Comparison of ENCODE assay signal across 1 cellular context in the genomic region with DNA sequence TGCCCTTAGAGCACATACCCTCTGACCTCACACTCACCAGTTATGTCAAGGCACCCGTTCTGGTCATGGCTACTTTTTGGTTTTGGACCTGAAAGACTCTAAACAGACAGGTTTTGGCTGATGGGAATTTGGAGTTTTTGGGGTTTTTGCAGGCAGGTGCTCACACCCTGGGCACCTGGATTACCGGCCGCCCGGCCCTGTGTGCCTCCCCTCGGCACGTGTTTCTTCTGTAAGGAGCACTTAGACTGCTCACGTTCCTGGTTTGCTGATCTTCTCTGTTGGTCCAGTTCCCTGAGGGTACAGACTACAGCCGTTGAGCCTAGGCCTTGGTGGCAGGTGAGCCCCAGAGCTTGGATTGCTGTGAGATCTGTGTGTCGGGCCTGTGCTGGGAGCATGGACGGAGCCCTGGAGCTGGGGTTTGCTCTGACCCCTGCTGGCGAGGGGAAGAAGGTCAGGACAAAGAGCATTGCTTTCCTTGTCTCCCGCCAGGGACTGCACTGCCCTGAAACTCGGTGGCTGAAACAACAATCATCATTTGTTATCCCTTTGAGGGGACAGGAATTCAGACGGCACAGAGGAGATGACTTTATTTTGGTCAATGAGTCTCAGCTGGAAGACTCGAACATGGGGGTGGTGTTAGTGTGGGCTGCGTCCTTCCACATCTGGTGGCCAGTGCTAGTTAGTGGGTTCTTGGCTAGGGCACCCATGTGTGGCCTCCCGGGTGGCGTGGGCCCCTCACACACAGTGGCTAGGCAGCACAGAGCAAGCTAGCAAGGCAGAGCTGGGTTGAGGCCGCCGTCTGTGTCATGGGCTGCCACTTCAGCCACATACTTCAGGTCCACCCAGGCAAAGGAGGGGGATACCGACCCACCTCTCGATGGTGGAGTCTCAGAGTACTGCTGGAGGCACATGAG.
TF ChIP-seq lines count a peak whose summit lies in the region.

No MANE protein-coding gene starts in this region.

TF ChIP-seq in GM23338, 12 proteins besides CTCF, POLR2A, EP300 and RAD21 (continued from another document):
- TF ChIP-seq, protein P1, sequence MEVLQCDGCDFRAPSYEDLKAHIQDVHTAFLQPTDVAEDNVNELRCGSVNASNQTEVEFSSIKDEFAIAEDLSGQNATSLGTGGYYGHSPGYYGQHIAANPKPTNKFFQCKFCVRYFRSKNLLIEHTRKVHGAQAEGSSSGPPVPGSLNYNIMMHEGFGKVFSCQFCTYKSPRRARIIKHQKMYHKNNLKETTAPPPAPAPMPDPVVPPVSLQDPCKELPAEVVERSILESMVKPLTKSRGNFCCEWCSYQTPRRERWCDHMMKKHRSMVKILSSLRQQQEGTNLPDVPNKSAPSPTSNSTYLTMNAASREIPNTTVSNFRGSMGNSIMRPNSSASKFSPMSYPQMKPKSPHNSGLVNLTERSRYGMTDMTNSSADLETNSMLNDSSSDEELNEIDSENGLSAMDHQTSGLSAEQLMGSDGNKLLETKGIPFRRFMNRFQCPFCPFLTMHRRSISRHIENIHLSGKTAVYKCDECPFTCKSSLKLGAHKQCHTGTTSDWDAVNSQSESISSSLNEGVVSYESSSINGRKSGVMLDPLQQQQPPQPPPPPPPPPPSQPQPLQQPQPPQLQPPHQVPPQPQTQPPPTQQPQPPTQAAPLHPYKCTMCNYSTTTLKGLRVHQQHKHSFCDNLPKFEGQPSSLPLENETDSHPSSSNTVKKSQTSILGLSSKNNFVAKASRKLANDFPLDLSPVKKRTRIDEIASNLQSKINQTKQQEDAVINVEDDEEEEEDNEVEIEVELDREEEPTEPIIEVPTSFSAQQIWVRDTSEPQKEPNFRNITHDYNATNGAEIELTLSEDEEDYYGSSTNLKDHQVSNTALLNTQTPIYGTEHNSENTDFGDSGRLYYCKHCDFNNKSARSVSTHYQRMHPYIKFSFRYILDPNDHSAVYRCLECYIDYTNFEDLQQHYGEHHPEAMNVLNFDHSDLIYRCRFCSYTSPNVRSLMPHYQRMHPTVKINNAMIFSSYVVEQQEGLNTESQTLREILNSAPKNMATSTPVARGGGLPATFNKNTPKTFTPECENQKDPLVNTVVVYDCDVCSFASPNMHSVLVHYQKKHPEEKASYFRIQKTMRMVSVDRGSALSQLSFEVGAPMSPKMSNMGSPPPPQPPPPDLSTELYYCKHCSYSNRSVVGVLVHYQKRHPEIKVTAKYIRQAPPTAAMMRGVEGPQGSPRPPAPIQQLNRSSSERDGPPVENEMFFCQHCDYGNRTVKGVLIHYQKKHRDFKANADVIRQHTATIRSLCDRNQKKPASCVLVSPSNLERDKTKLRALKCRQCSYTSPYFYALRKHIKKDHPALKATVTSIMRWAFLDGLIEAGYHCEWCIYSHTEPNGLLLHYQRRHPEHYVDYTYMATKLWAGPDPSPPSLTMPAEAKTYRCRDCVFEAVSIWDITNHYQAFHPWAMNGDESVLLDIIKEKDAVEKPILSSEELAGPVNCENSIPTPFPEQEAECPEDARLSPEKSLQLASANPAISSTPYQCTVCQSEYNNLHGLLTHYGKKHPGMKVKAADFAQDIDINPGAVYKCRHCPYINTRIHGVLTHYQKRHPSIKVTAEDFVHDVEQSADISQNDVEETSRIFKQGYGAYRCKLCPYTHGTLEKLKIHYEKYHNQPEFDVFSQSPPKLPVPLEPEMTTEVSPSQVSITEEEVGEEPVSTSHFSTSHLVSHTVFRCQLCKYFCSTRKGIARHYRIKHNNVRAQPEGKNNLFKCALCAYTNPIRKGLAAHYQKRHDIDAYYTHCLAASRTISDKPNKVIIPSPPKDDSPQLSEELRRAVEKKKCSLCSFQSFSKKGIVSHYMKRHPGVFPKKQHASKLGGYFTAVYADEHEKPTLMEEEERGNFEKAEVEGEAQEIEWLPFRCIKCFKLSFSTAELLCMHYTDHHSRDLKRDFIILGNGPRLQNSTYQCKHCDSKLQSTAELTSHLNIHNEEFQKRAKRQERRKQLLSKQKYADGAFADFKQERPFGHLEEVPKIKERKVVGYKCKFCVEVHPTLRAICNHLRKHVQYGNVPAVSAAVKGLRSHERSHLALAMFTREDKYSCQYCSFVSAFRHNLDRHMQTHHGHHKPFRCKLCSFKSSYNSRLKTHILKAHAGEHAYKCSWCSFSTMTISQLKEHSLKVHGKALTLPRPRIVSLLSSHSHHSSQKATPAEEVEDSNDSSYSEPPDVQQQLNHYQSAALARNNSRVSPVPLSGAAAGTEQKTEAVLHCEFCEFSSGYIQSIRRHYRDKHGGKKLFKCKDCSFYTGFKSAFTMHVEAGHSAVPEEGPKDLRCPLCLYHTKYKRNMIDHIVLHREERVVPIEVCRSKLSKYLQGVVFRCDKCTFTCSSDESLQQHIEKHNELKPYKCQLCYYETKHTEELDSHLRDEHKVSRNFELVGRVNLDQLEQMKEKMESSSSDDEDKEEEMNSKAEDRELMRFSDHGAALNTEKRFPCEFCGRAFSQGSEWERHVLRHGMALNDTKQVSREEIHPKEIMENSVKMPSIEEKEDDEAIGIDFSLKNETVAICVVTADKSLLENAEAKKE (CRISPR knock-in tag; IDR thresholded peaks at IDR 0.05) = no peak
- TF ChIP-seq ZNF114 (CRISPR knock-in tag; IDR thresholded peaks at IDR 0.05) (no peak), NANOG (IDR thresholded peaks at IDR 0.05; ENCODE audit: borderline replicate concordance) (no peak), JUNB (IDR thresholded peaks at IDR 0.05; ENCODE audit: unreplicated experiment) (no peak), POLR2AphosphoS5 (IDR thresholded peaks at IDR 0.05; ENCODE audit: low read depth) (no peak)
